1 cellular context compared by ENCODE assay signal in the genomic region with DNA sequence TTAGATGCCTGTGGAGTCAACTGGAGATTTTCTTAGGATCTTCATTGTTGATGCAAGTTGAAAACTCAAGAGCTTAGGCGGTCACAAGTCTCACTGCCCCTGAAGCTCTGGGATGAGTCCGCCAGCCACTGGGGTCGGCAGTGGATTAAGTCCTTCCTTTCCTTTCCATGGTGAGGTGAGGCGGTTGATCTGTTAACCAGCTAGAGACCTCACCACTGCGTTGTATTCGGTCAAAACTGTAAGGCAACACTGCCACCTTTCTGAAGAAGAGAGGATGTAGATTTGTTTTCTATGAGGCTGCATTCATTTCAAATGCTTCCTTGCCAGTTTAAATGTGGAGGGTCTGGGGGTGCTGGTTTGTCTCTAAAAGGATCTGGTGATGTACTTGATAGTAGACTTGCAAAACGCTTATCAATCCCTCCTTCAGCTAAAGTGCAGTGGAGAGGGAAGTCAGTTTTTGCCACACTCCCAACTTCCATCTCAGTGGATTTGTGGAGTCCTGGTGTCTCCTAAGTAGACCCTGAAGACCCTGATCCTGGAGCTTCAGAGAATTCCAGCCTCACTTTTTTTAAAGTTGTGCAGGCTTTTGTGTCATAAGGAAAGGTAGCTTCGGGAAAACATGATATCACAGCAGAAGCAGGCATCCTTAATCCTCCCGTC.
TF ChIP-seq lines count a peak whose summit lies in the region.

No MANE protein-coding gene starts in this region.

TF ChIP-seq in H1, 55 proteins besides CTCF, POLR2A, EP300 and RAD21:
- TF ChIP-seq TBP (IDR thresholded peaks at IDR 0.05; ENCODE audit: low read depth, low read length): peak; percentile 20; the same call in 1 of the 2 replicates
- no peak for TF ChIP-seq SIX5 (IDR thresholded peaks at IDR 0.05; ENCODE audit: low read depth, low read length)
- TF ChIP-seq BRCA1 (IDR thresholded peaks at IDR 0.05; ENCODE audit: low read depth, low read length): peak; percentile 82
